12 cellular contexts compared by ENCODE assay signal in genomic region chr17:48722924-48723554, GRCh38. TPM values are rescaled to one million over a fixed set of nuclear protein-coding genes. Genes with fewer than 3 reads are reported as not detected.
DNase-seq lines count a peak whose midpoint lies in the region; ATAC-seq, FAIRE-seq and TF ChIP-seq lines count a peak whose summit lies in the region.
"Had no signal": no experiment of that assay in that cellular context is flagged by ENCODE, and none has a peak within 500 bp of the region (broad histone marks: within the 10 kb centered on the region; RNA-seq: fewer than 3 reads in every experiment).

Gene PRAC2, plus strand, starts transcription at chr17:48723185. Its CDS starts 1,226 bp downstream, at chr17:48724411.

- no peak within 1 kb of the TSS for H3K4me2 ChIP-seq in IMR-90 (ENCODE audit: low read depth, low read length)
- peak within 1 kb of the TSS; percentile 63 for H3K4me2 ChIP-seq in GM12878 (ENCODE audit: control insufficient read depth, insufficient read depth)

- no peak within 1 kb of the TSS for H2BK5ac ChIP-seq in IMR-90 (ENCODE audit: low read depth, low read length, poor library complexity, severe bottlenecking)

- H2AFZ ChIP-seq in IMR-90 (replicated peaks; ENCODE audit: low read length, poor library complexity) (peak within 1 kb of the TSS; percentile 45), GM12878 (ENCODE audit: control insufficient read depth, low read depth, low read length) (no peak within 1 kb of the TSS)

- intact Hi-C loops in IMR-90 (cut with micrococcal nuclease) (loop anchor here (10.0 kb wide), 1 partner anchor 312 kb away; no protein-coding TSS in a partner anchor), GM12878 (cut with micrococcal nuclease; ENCODE audit: unreplicated experiment) (loop anchor here (5.0 kb wide), 1 partner anchor 69 kb away; no protein-coding TSS in a partner anchor)

- H2BK20ac ChIP-seq in IMR-90 (ENCODE audit: low read depth, low read length): no peak within 1 kb of the TSS

- H3K18ac ChIP-seq in IMR-90 (ENCODE audit: low read depth, low read length): no peak within 1 kb of the TSS

- RAD21 ChIA-PET in GM12878 (lab: Charles Lee; ENCODE audit: unreplicated experiment): interaction anchor here (0.8 to 5.5 kb wide), 5 partner anchors 44 to 161 kb away, joined by 3 to 67 read pairs (median 21); no protein-coding TSS in a partner anchor

- H3K4me3 ChIP-seq in IMR-90 (ENCODE audit: insufficient read depth, low read depth, low read length): no peak within 1 kb of the TSS
- H3K4me3 ChIP-seq in GM12878: no peak within 1 kb of the TSS
- no peak within 1 kb of the TSS for H3K4me3 ChIP-seq in gastroesophageal sphincter
- H3K4me3 ChIP-seq: thyroid gland had no signal

- no peak within 1 kb of the TSS for H4K5ac ChIP-seq in IMR-90 (ENCODE audit: low read depth, low read length)

- H3K9me3 Mint-ChIP-seq in naive B cell: peaks cover 3 to 33% (median 8%) of the 10 kb centered on the region in 7 donors

- no TSS peak for BruUV-seq in IMR-90 (replicated peaks; lab: Mats Ljungman, UMichigan)
- BruUV-seq in GM12878 (replicated peaks; lab: Mats Ljungman, UMichigan): no TSS peak

- H2BK15ac ChIP-seq in IMR-90 (ENCODE audit: low read depth, low read length): no peak within 1 kb of the TSS

- CTCF ChIA-PET in IMR-90 (lab: Yijun Ruan, JAX): interaction anchor here (0.9 to 1.4 kb wide), 3 partner anchors 45 to 156 kb away, joined by 3 to 6 read pairs (median 4); no protein-coding TSS in a partner anchor
- CTCF ChIA-PET in GM12878 (lab: Yijun Ruan, JAX): interaction anchor here (0.7 to 7.5 kb wide), 26 partner anchors 8 to 309 kb away, joined by 3 to 108 read pairs (median 8); no protein-coding TSS in a partner anchor

- peak within 1 kb of the TSS; percentile 19 to 87 (median 69) for H3K4me3 Mint-ChIP-seq in naive B cell

- H3K56ac ChIP-seq in IMR-90 (ENCODE audit: extremely low read depth, insufficient read depth, low read length): no peak within 1 kb of the TSS

- H2BK120ac ChIP-seq in IMR-90 (ENCODE audit: low read depth, low read length): no peak within 1 kb of the TSS

- H3K27ac Mint-ChIP-seq in naive B cell: peak within 1 kb of the TSS in 5 of 6 donors; percentile 60 to 97 (median 91)

- no peak within 1 kb of the TSS for H2AK5ac ChIP-seq in IMR-90 (ENCODE audit: low read depth, low read length)

- H3K9me3 ChIP-seq in IMR-90 (ENCODE audit: control insufficient read depth, insufficient read depth, low read length): peaks cover 18% of the 10 kb centered on the region
- no peaks in the 10 kb centered on the region; the same call in 2 of the 3 replicates for H3K9me3 ChIP-seq in GM12878 (replicated peaks; ENCODE audit: control insufficient read depth, insufficient read depth, low read length)
- H3K9me3 ChIP-seq in gastroesophageal sphincter: no peaks in the 10 kb centered on the region
- H3K9me3 ChIP-seq: thyroid gland had no signal

- 0% methylated on average over 1 of the region's 22 CpGs; no CpG with 5 or more reads in 1 of the 2 experiments for WGBS in IMR-90 (ENCODE audit: extremely low coverage in 2 of 2, insufficient read length in 1 of 2), 2 experiments
- WGBS in GM12878 (ENCODE audit: insufficient coverage, insufficient replicate concordance, low lambda C conversion rate, missing lambda C conversion rate): 12% methylated on average over 21 of the region's 22 CpGs
- 0 to 4% methylated on average over 1 to 5 of the region's 22 CpGs for WGBS in gastroesophageal sphincter (ENCODE audit: low coverage in 1 of 2), 2 donors

- no peak within 1 kb of the TSS for H3K4ac ChIP-seq in IMR-90 (ENCODE audit: low read depth, low read length)

- ATAC-seq in IMR-90 (ENCODE audit: low read depth) (no peak), GM12878 (no peak), naive B cell (ENCODE audit: low read depth in 2 of 2) (no peak), gastroesophageal sphincter (no peak), GM18858 (IDR thresholded peaks at IDR 0.05; ENCODE audit: unreplicated experiment) (no peak)

- TF ChIP-seq CTCF in IMR-90 (conservative IDR thresholded peaks at IDR 0.05; ENCODE audit: low read depth, low read length): no peak
- TF ChIP-seq CTCF in GM12878 (IDR thresholded peaks at IDR 0.05 in 2 of 3, conservative IDR thresholded peaks at IDR 0.05 in 1 of 3; ENCODE audit: control insufficient read depth in 2 of 3, extremely low read depth in 1 of 3, insufficient read depth in 1 of 3, low read depth in 3 of 3, low read length in 3 of 3): no peak
- TF ChIP-seq CTCF in gastroesophageal sphincter (IDR thresholded peaks at IDR 0.05): no peak

- POLR2A ChIA-PET in IMR-90 (lab: Charles Lee; ENCODE audit: unreplicated experiment) (no interaction called here), GM12878 (lab: Charles Lee) (no interaction called here)

- no peaks in the 10 kb centered on the region for H3K79me2 ChIP-seq in GM12878 (ENCODE audit: control insufficient read depth, insufficient read depth, low read length)

- no peaks in the 10 kb centered on the region for H3K9me1 ChIP-seq in IMR-90 (ENCODE audit: insufficient read depth, low read length)

- H3K9ac ChIP-seq in IMR-90 (ENCODE audit: low read depth, low read length) (no peak within 1 kb of the TSS), GM12878 (ENCODE audit: control insufficient read depth, insufficient read depth, low read length) (no peak within 1 kb of the TSS)

- no peaks in the 10 kb centered on the region for H3K79me1 ChIP-seq in IMR-90 (ENCODE audit: low read depth in 1 of 2, low read length in 2 of 2)

- in situ Hi-C loops in IMR-90 (cut with MboI; ENCODE audit: low sequenced_read_pairs): loop anchor here (10.0 kb wide), 1 partner anchor 312 kb away; no protein-coding TSS in a partner anchor
- in situ Hi-C loops in GM12878 (cut with MboI): no loop called here

- dilution Hi-C loops in IMR-90 (cut with HindIII; ENCODE audit: low sequenced_read_pairs, unreplicated experiment): no loop called here

- H3K36me3 ChIP-seq in IMR-90 (ENCODE audit: control insufficient read depth, insufficient read depth, low read length) (no peaks in the 10 kb centered on the region), GM12878 (ENCODE audit: control insufficient read depth in 2 of 2, insufficient read depth in 2 of 2, low read length in 1 of 2) (no peaks in the 10 kb centered on the region), gastroesophageal sphincter (no peaks in the 10 kb centered on the region)
- H3K36me3 ChIP-seq: thyroid gland had no signal

- TF ChIP-seq RAD21 in IMR-90 (IDR thresholded peaks at IDR 0.05; ENCODE audit: low read length) (no peak), GM12878 (IDR thresholded peaks at IDR 0.05; ENCODE audit: insufficient read depth, low read depth, low read length) (no peak)

- no peak within 1 kb of the TSS for H4K8ac ChIP-seq in IMR-90 (ENCODE audit: low read depth in 2 of 2, low read length in 2 of 2)

- no peaks in the 10 kb centered on the region for H3K4me1 ChIP-seq in IMR-90 (ENCODE audit: control insufficient read depth, insufficient read depth, low read length)
- H3K4me1 ChIP-seq in GM12878 (ENCODE audit: control insufficient read depth, insufficient read depth, low read length): no peaks in the 10 kb centered on the region; the same call in 1 of the 2 replicates
- peaks cover 0 to 51% (median 26%) of the 10 kb centered on the region in 3 donors for H3K4me1 ChIP-seq in gastroesophageal sphincter

- H3K27me3 Mint-ChIP-seq in naive B cell: peaks cover 82 to 95% (median 82%) of the 10 kb centered on the region in 3 donors

- TF ChIP-seq POLR2A in IMR-90 (IDR thresholded peaks at IDR 0.05; ENCODE audit: low read depth, low read length): no peak
- no peak for TF ChIP-seq POLR2A in GM12878 (IDR thresholded peaks at IDR 0.05; ENCODE audit: low read depth, low read length)
- no peak for TF ChIP-seq POLR2A in gastroesophageal sphincter (IDR thresholded peaks at IDR 0.05)

- FAIRE-seq in GM12878 (lab: Jason Lieb, UNC): no peak

- no peak within 1 kb of the TSS for H3K27ac ChIP-seq in IMR-90 (ENCODE audit: insufficient read depth, low read length)
- H3K27ac ChIP-seq in GM12878 (ENCODE audit: control insufficient read depth, insufficient read depth): no peak within 1 kb of the TSS
- no peak within 1 kb of the TSS for H3K27ac ChIP-seq in gastroesophageal sphincter
- H3K27ac ChIP-seq: thyroid gland had no signal

- H3K14ac ChIP-seq in IMR-90 (replicated peaks; ENCODE audit: low read depth, low read length): no peak within 1 kb of the TSS

- SMC1A ChIA-PET in GM12878 (lab: Charles Lee; ENCODE audit: uncharacterized antibody, unreplicated experiment): interaction anchor here (0.7 to 3.9 kb wide), 11 partner anchors 8 to 161 kb away, joined by 3 to 26 read pairs (median 4); no protein-coding TSS in a partner anchor

- no peak within 1 kb of the TSS for H4K91ac ChIP-seq in IMR-90 (ENCODE audit: insufficient read depth, low read depth, low read length)

- peaks cover 6 to 11% of the 10 kb centered on the region in 2 donors for H3K36me3 Mint-ChIP-seq in naive B cell

- H4K20me1 ChIP-seq in IMR-90 (ENCODE audit: insufficient read depth, low read length) (0 out of 2 replicates have a peak, but pooled peaks cover 19% of the 10 kb centered on the region), GM12878 (ENCODE audit: control insufficient read depth, insufficient read depth) (no peaks in the 10 kb centered on the region)

- TF ChIP-seq EP300 in GM12878 (IDR thresholded peaks at IDR 0.05; ENCODE audit: borderline replicate concordance in 1 of 2, control insufficient read depth in 1 of 2, low read depth in 2 of 2, low read length in 2 of 2): no peak
- TF ChIP-seq EP300 in gastroesophageal sphincter (IDR thresholded peaks at IDR 0.05): no peak

- H2AK9ac ChIP-seq in IMR-90 (replicated peaks; ENCODE audit: low read depth, low read length, poor library complexity): no peak within 1 kb of the TSS

- H3K4me1 Mint-ChIP-seq in naive B cell: peaks cover 27 to 65% (median 55%) of the 10 kb centered on the region in 3 donors

- no peak within 1 kb of the TSS for H3K23ac ChIP-seq in IMR-90 (ENCODE audit: low read depth, low read length)

- DNase-seq in CD1c-positive myeloid dendritic cell (ENCODE audit: extremely low spot score): peak; percentile 38
- no peak for DNase-seq in IMR-90
- no peak for DNase-seq in GM12878 (ENCODE audit: low read depth, low spot score)
- DNase-seq in naive B cell: no peak
- no peak for DNase-seq in NCI-H1417 (lab: John Stamatoyannopoulos, UW)
- DNase-seq in NCI-H2107 (lab: John Stamatoyannopoulos, UW): no peak
- DNase-seq: DND-41; effector CD8-positive, alpha-beta T cell; thyroid gland had no signal

- H3K27me3 ChIP-seq in IMR-90 (ENCODE audit: control insufficient read depth, insufficient read depth, low read length) (peaks cover 95% of the 10 kb centered on the region), GM12878 (replicated peaks in 1 of 2; ENCODE audit: control insufficient read depth in 2 of 2, insufficient read depth in 2 of 2, low read length in 1 of 2) (peaks cover 41 to 66% of the 10 kb centered on the region in 2 experiments), gastroesophageal sphincter (peaks cover 100% of the 10 kb centered on the region)

RNA-seq across cellular contexts. Expression of gene PRAC2, which starts in this region (rescaled TPM):
- total RNA-seq in IMR-90 (2012; rRNA removed) (not detected in 2 replicates), GM12878 (2014; rRNA removed) (not detected in 2 replicates), GM12878 (2014; rRNA removed; fragmentation: Illumina TruSeq; extraction: Trizol) (not detected in 2 replicates), GM12878 (2021) (not detected in 2 replicates), gastroesophageal sphincter (not detected)
- polyA plus RNA-seq in IMR-90 (2012; rRNA removed) (not detected in 2 replicates), GM12878 (2011; rRNA removed) (not detected in 2 replicates), GM12878 (2014; fragmentation: Illumina TruSeq; extraction: Trizol) (not detected in 2 replicates), GM12878 (2014; fragmentation: Nextera tagmentation; extraction: Ambion mirVana) (under 1 TPM in 1 of 2 experiments, not detected in 1; 0.31 TPM), GM12878 (2014; rRNA removed) (not detected in 2 replicates), GM12878 (2016; fragmentation: Nextera tagmentation; extraction: Ambion mirVana) (not detected), naive B cell (ENCODE audit: low read depth in 6 of 6) (not detected)
- not detected in 2 replicates for polyA plus RNA-seq in IMR-90 (2012; cell fraction: cytosol; rRNA removed)
- not detected in 2 replicates for polyA plus RNA-seq in IMR-90 (2012; cell fraction: nucleus; rRNA removed; ENCODE audit: low replicate concordance)
- total RNA-seq in GM12878 (2013; cell fraction: nucleolus; rRNA removed): not detected in 2 replicates
- polyA plus RNA-seq in GM12878 (2011; ENCODE audit: low read depth): not detected
- not detected in 2 replicates for polyA plus RNA-seq in GM12878 (2011; cell fraction: cytosol; rRNA removed)
- polyA plus RNA-seq in GM12878 (2011; cell fraction: nucleus; rRNA removed): not detected in 2 replicates
- polyA plus RNA-seq in GM12878 (2012): not detected in 2 replicates
- not detected in 2 replicates for polyA minus RNA-seq in GM12878 (2011; rRNA and poly(A)+ RNA removed)
- polyA minus RNA-seq in GM12878 (2011; cell fraction: cytosol; rRNA and poly(A)+ RNA removed): not detected in 2 replicates
- not detected in 2 replicates for polyA minus RNA-seq in GM12878 (2011; cell fraction: nucleus; rRNA and poly(A)+ RNA removed)
- total RNA-seq: M059J, thyroid gland had no signal
